1 cellular context compared by ENCODE assay signal in the genomic region with DNA sequence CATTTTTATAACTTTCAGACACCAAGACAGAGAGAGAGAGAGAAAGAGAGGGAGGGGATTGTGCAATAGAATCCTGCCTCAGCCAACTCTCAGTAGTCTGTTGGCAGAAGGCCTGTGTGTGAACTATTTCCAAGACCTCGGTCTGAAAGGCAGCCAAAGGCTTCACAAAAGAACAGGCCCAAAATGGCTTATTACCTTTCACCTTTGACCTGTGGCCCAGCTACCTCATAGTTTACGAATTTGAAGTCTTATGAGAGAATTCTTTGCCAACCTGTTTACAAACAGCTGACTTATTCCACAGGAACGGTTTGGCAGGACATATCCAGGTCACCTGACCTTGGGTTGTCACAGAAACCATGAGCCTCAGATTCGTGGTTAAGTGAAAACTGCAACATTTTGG.
A peak's percentile ranks its signal among the peaks of the same experiment; 100 is the strongest.
TF ChIP-seq lines count a peak whose summit lies in the region.

No MANE protein-coding gene starts in this region.

TF ChIP-seq in HepG2, 621 proteins besides CTCF, POLR2A, EP300 and RAD21 (continued from another document):
- TF ChIP-seq ARID3A (IDR thresholded peaks at IDR 0.05; ENCODE audit: low read depth, low read length) (no peak), BRD4 (CRISPR knock-in tag; IDR thresholded peaks at IDR 0.05) (no peak), HCFC1 (IDR thresholded peaks at IDR 0.05; ENCODE audit: low read depth, low read length) (no peak), CBX5 (CRISPR knock-in tag; IDR thresholded peaks at IDR 0.05; ENCODE audit: borderline replicate concordance) (no peak), ZNF44 (CRISPR knock-in tag; IDR thresholded peaks at IDR 0.05) (no peak), ZFP1 (CRISPR knock-in tag; IDR thresholded peaks at IDR 0.05) (no peak), ZFP91 (CRISPR knock-in tag; IDR thresholded peaks at IDR 0.05; ENCODE audit: borderline replicate concordance) (no peak), RFX1 (IDR thresholded peaks at IDR 0.05) (no peak), ZFY (CRISPR knock-in tag; IDR thresholded peaks at IDR 0.05) (peak; percentile 39; the same call in 1 of the 2 replicates), ZNF317 (CRISPR knock-in tag; IDR thresholded peaks at IDR 0.05) (no peak), CEBPG (CRISPR knock-in tag; IDR thresholded peaks at IDR 0.05) (peak; percentile 88), SIN3A (IDR thresholded peaks at IDR 0.05; ENCODE audit: borderline replicate concordance, low read depth, low read length) (no peak), NCOR1 (IDR thresholded peaks at IDR 0.05; ENCODE audit: borderline replicate concordance, low read length) (no peak), NPAS2 (CRISPR knock-in tag; IDR thresholded peaks at IDR 0.05; ENCODE audit: borderline replicate concordance) (no peak), USF2 (IDR thresholded peaks at IDR 0.05; ENCODE audit: low read depth, low read length) (no peak), USF2 (CRISPR knock-in tag; IDR thresholded peaks at IDR 0.05; ENCODE audit: borderline replicate concordance) (peak; percentile 34; the same call in 1 of the 2 replicates), ZFX (CRISPR knock-in tag; IDR thresholded peaks at IDR 0.05; ENCODE audit: low read depth) (peak; percentile 38; the same call in 1 of the 2 replicates), ZNF883 (CRISPR knock-in tag; IDR thresholded peaks at IDR 0.05; ENCODE audit: not compliant biosample characterization) (no peak), RFXAP (CRISPR knock-in tag; IDR thresholded peaks at IDR 0.05; ENCODE audit: borderline replicate concordance) (no peak), ZNF362 (CRISPR knock-in tag; IDR thresholded peaks at IDR 0.05; ENCODE audit: borderline replicate concordance) (no peak), KLF16 (CRISPR knock-in tag; IDR thresholded peaks at IDR 0.05) (no peak), ZNF441 (CRISPR knock-in tag; IDR thresholded peaks at IDR 0.05; ENCODE audit: borderline replicate concordance) (no peak), CENPX (CRISPR knock-in tag; IDR thresholded peaks at IDR 0.05) (no peak), CEBPB (IDR thresholded peaks at IDR 0.05; ENCODE audit: borderline replicate concordance, low read depth, low read length) (peak; percentile 92), ZNF24 (IDR thresholded peaks at IDR 0.05) (no peak), NR2F6 (IDR thresholded peaks at IDR 0.05) (0 out of 2 replicates have a peak, but pooled peaks have one; percentile 20), NR2F6 (CRISPR knock-in tag; IDR thresholded peaks at IDR 0.05) (no peak)
- TF ChIP-seq, protein P1, sequence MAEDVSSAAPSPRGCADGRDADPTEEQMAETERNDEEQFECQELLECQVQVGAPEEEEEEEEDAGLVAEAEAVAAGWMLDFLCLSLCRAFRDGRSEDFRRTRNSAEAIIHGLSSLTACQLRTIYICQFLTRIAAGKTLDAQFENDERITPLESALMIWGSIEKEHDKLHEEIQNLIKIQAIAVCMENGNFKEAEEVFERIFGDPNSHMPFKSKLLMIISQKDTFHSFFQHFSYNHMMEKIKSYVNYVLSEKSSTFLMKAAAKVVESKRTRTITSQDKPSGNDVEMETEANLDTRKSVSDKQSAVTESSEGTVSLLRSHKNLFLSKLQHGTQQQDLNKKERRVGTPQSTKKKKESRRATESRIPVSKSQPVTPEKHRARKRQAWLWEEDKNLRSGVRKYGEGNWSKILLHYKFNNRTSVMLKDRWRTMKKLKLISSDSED (CRISPR knock-in tag; IDR thresholded peaks at IDR 0.05): no peak
- TF ChIP-seq, protein P2, sequence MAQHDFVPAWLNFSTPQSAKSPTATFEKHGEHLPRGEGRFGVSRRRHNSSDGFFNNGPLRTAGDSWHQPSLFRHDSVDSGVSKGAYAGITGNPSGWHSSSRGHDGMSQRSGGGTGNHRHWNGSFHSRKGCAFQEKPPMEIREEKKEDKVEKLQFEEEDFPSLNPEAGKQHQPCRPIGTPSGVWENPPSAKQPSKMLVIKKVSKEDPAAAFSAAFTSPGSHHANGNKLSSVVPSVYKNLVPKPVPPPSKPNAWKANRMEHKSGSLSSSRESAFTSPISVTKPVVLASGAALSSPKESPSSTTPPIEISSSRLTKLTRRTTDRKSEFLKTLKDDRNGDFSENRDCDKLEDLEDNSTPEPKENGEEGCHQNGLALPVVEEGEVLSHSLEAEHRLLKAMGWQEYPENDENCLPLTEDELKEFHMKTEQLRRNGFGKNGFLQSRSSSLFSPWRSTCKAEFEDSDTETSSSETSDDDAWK (CRISPR knock-in tag; IDR thresholded peaks at IDR 0.05): no peak
